25 cellular contexts compared by ENCODE assay signal in genomic region chr6:84456803-84457202, GRCh38.
"Had no signal": no experiment of that assay in that cellular context is flagged by ENCODE, and none has a peak within 500 bp of the region (broad histone marks: within the 10 kb centered on the region; RNA-seq: fewer than 3 reads in every experiment).

No MANE protein-coding gene starts in this region.

- FAIRE-seq: keratinocyte, urothelium cell line had no signal

- H3K9me3 ChIP-seq: left lung, lower lobe of right lung, ovary, spleen, suprapubic skin, thoracic aorta, tibial artery, upper lobe of right lung had no signal

- H3K9me3 Mint-ChIP-seq: natural killer cell treated with Interleukin-12 subunit alpha and Interleukin-12 subunit beta and Interleukin-15 and Interleukin-18, amount 100 ng/mL, for 72 hours; stimulated activated effector memory CD8-positive, alpha-beta T cell treated with anti-CD3 and anti-CD28 coated beads, Interleukin-12 subunit alpha, Interleukin-12 subunit beta, amount 100 ng/mL, for 72 hours; stimulated activated naive CD8-positive, alpha-beta T cell treated with anti-CD3 and anti-CD28 coated beads, Interleukin-15, Interleukin-2, amounts not matched to agents 100 ng/mL and 50 ng/mL, for 24 hours had no signal

- H3K27ac Mint-ChIP-seq: naive B cell; natural killer cell treated with Interleukin-12 subunit alpha and Interleukin-12 subunit beta and Interleukin-15 and Interleukin-18, amount 100 ng/mL, for 72 hours; stimulated activated effector memory CD8-positive, alpha-beta T cell treated with anti-CD3 and anti-CD28 coated beads, Interleukin-12 subunit alpha, Interleukin-12 subunit beta, amount 100 ng/mL, for 72 hours; stimulated activated naive CD8-positive, alpha-beta T cell treated with anti-CD3 and anti-CD28 coated beads, Interleukin-15, Interleukin-2, amounts not matched to agents 100 ng/mL and 50 ng/mL, for 24 hours had no signal

- H3K36me3 ChIP-seq: heart right ventricle, left lung, lower lobe of right lung, ovary, spleen, suprapubic skin, thoracic aorta, tibial artery, upper lobe of right lung had no signal

- H3K36me3 Mint-ChIP-seq: naive B cell; natural killer cell treated with Interleukin-12 subunit alpha and Interleukin-12 subunit beta and Interleukin-15 and Interleukin-18, amount 100 ng/mL, for 72 hours; stimulated activated effector memory CD8-positive, alpha-beta T cell treated with anti-CD3 and anti-CD28 coated beads, Interleukin-12 subunit alpha, Interleukin-12 subunit beta, amount 100 ng/mL, for 72 hours had no signal

- H3K4me3 Mint-ChIP-seq: naive B cell; natural killer cell treated with Interleukin-12 subunit alpha and Interleukin-12 subunit beta and Interleukin-15 and Interleukin-18, amount 100 ng/mL, for 72 hours; stimulated activated effector memory CD8-positive, alpha-beta T cell treated with anti-CD3 and anti-CD28 coated beads, Interleukin-12 subunit alpha, Interleukin-12 subunit beta, amount 100 ng/mL, for 72 hours; stimulated activated naive CD8-positive, alpha-beta T cell treated with anti-CD3 and anti-CD28 coated beads, Interleukin-15, Interleukin-2, amounts not matched to agents 100 ng/mL and 50 ng/mL, for 24 hours had no signal

- H3K27ac ChIP-seq: heart right ventricle, hepatocyte, left lung, lower lobe of right lung, ovary, skin epidermis, spleen, suprapubic skin, thoracic aorta, tibial artery, upper lobe of right lung had no signal

- H3K4me1 ChIP-seq: heart right ventricle, left lung, lower lobe of right lung, spleen, suprapubic skin, tibial artery, upper lobe of right lung had no signal

- H3K4me3 ChIP-seq: heart right ventricle, hepatocyte, left lung, lower lobe of right lung, ovary, skin epidermis, spleen, suprapubic skin, thoracic aorta, tibial artery, upper lobe of right lung had no signal

- H3K4me1 Mint-ChIP-seq: naive B cell; stimulated activated effector memory CD8-positive, alpha-beta T cell treated with anti-CD3 and anti-CD28 coated beads, Interleukin-12 subunit alpha, Interleukin-12 subunit beta, amount 100 ng/mL, for 72 hours had no signal

- H3K27me3 Mint-ChIP-seq: naive B cell; natural killer cell treated with Interleukin-12 subunit alpha and Interleukin-12 subunit beta and Interleukin-15 and Interleukin-18, amount 100 ng/mL, for 72 hours; progenitor cell of endocrine pancreas; stimulated activated naive CD8-positive, alpha-beta T cell treated with anti-CD3 and anti-CD28 coated beads, Interleukin-15, Interleukin-2, amounts not matched to agents 100 ng/mL and 50 ng/mL, for 24 hours had no signal

- H3K27me3 ChIP-seq: heart right ventricle, hepatocyte, left lung, ovary, spleen, suprapubic skin, tibial artery, upper lobe of right lung had no signal

- DNase-seq: heart right ventricle; kidney glomerular epithelial cell; left cardiac atrium; left lung; lower lobe of right lung; mesenchymal stem cell; naive B cell; ovary; right cardiac atrium; spleen; stimulated activated CD4-positive, alpha-beta T cell treated with anti-CD3 and anti-CD28 coated beads, Interleukin-4, amount 100 ng/mL, for 24 hours; stimulated activated naive CD4-positive, alpha-beta T cell; tibial artery; trophoblast cell; upper lobe of right lung had no signal
